ENCODE assay signal across 8 cellular contexts in the genomic region with DNA sequence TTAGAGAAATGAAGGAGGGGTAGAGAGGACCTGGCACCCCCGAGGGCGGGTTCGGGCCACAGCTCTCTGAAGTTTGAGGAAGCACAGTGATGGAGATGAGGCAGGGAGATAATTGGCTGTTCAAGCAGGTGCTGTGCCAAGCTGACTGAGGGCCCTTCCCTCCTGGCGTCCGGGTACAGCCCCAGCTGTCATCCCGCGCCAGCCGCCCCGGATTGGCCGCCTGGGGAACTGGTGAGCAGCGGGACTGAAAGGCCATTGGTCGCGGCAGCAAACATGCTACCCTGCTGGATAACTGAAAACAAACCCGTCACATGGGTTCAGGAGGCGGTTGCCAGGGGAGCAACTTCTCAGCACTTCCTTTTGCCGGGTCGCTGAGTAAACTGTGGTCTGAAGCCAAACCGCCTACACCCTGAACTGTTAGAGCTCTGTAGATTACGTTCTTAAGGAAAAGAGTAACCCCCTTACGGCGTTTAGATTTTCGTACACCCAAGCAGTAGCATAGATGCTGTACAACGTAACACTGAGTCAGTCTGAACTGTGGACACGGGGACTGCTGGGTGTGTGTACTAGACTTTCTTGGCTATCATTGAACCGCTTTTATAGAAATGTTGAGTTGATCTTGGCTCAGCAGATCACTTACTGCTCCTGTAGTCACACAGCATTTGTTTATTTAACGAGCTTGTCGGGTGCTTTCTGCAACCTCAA. TPM values are rescaled to one million over a fixed set of nuclear protein-coding genes. Genes with fewer than 3 reads are reported as not detected.
DNase-seq lines count a peak whose midpoint lies in the region; ATAC-seq and TF ChIP-seq lines count a peak whose summit lies in the region.

No MANE protein-coding gene starts in this region.

- H3K4me2 ChIP-seq in DOHH2 (ENCODE audit: low read length), result peak overlapping the region; percentile 98
- peak overlapping the region; percentile 85 for H3K4me2 ChIP-seq in GM23248 (ENCODE audit: unreplicated experiment)
- peak overlapping the region; percentile 95 for H3K4me2 ChIP-seq in fibroblast of lung (ENCODE audit: extremely low read depth, insufficient read depth, low read length)

- peak overlapping the region; percentile 81 for H2AFZ ChIP-seq in GM23248
- no peak overlapping the region for H2AFZ ChIP-seq in fibroblast of lung (ENCODE audit: low read length)

- peaks cover 10% of the 10 kb centered on the region; the same call in 1 of the 2 replicates for H3K9me3 ChIP-seq in DOHH2 (ENCODE audit: control insufficient read depth, insufficient read depth, low read length)
- H3K9me3 ChIP-seq in GM23248 (ENCODE audit: low read depth), result no peaks in the 10 kb centered on the region
- H3K9me3 ChIP-seq in fibroblast of lung (ENCODE audit: control insufficient read depth, insufficient read depth, low read depth, low read length), result no peaks in the 10 kb centered on the region

- peaks cover 0 to under 1% of the 10 kb centered on the region in 2 donors for H3K36me3 Mint-ChIP-seq in naive B cell
- H3K36me3 Mint-ChIP-seq in stimulated activated effector memory CD8-positive, alpha-beta T cell treated with anti-CD3 and anti-CD28 coated beads, Interleukin-12 subunit alpha, Interleukin-12 subunit beta, amount 100 ng/mL, for 72 hours, result peaks cover 75% of the 10 kb centered on the region

- H3K4me1 ChIP-seq in DOHH2 (ENCODE audit: control insufficient read depth, low read length), result peaks cover 65% of the 10 kb centered on the region
- H3K4me1 ChIP-seq in GM23248 (ENCODE audit: insufficient read depth), result peaks cover 26% of the 10 kb centered on the region
- H3K4me1 ChIP-seq in fibroblast of lung (ENCODE audit: control insufficient read depth, extremely low read depth, insufficient read depth, low read length), result peaks cover 10% of the 10 kb centered on the region

- ATAC-seq in naive B cell (ENCODE audit: low read depth in 2 of 2), result peak; percentile 71 to 73
- peak; percentile 81 for ATAC-seq in stimulated activated effector memory CD8-positive, alpha-beta T cell treated with anti-CD3 and anti-CD28 coated beads, Interleukin-12 subunit alpha, Interleukin-12 subunit beta, amount 100 ng/mL, for 72 hours

- peak overlapping the region; percentile 96 to 99 (median 98) for H3K27ac Mint-ChIP-seq in naive B cell
- peak overlapping the region; percentile 95 for H3K27ac Mint-ChIP-seq in stimulated activated effector memory CD8-positive, alpha-beta T cell treated with anti-CD3 and anti-CD28 coated beads, Interleukin-12 subunit alpha, Interleukin-12 subunit beta, amount 100 ng/mL, for 72 hours

- no peaks in the 10 kb centered on the region for H3K9me2 ChIP-seq in DOHH2 (replicated peaks; ENCODE audit: control insufficient read depth, low read length)
- no peaks in the 10 kb centered on the region for H3K9me2 ChIP-seq in GM23248 (ENCODE audit: insufficient read depth)

- in situ Hi-C loops in GM23248 (cut with MboI), result no loop called here

- DNase-seq in GM23248 (peak; percentile 98), Kasumi-1 (lab: John Stamatoyannopoulos, UW) (peak; percentile 94 to 98), RKO (ENCODE audit: low spot score) (peak; percentile 100), fibroblast of lung (ENCODE audit: low read depth in 2 of 2) (peak; percentile 98 to 99), naive B cell (peak; percentile 99)
- DNase-seq in activated T-helper 1 cell treated with anti-CD3 and anti-CD28 coated beads, Interleukin-2, amount 50 U/mL, for 16 hours (ENCODE audit: low read depth in 1 of 2, low spot score in 1 of 2), result peak; percentile 89 to 92
- peak; percentile 81 to 95 for DNase-seq in stimulated activated effector memory CD8-positive, alpha-beta T cell treated with anti-CD3 and anti-CD28 coated beads, Interleukin-12 subunit alpha, Interleukin-12 subunit beta, amount 100 ng/mL, for 72 hours (ENCODE audit: low spot score in 2 of 2)

- H3F3A ChIP-seq in DOHH2 (ENCODE audit: control insufficient read depth, insufficient read depth) (peaks cover 28% of the 10 kb centered on the region), GM23248 (ENCODE audit: insufficient read depth) (peaks cover 28% of the 10 kb centered on the region)

- peaks cover 51% of the 10 kb centered on the region for H4K20me1 ChIP-seq in DOHH2 (ENCODE audit: control insufficient read depth, insufficient read depth, low read depth, low read length)
- H4K20me1 ChIP-seq in GM23248 (ENCODE audit: insufficient read depth), result no peaks in the 10 kb centered on the region
- H4K20me1 ChIP-seq in fibroblast of lung (ENCODE audit: control insufficient read depth, extremely low read depth, insufficient read depth, low read length), result peaks cover 12% of the 10 kb centered on the region

- no peaks in the 10 kb centered on the region for H3K27me3 Mint-ChIP-seq in naive B cell

- H3K27ac ChIP-seq in DOHH2 (ENCODE audit: low read depth, low read length), result peak overlapping the region; percentile 92
- H3K27ac ChIP-seq in GM23248, result peak overlapping the region; percentile 96
- peak overlapping the region; percentile 91 for H3K27ac ChIP-seq in fibroblast of lung (ENCODE audit: insufficient read depth, low read length)

- H3K4me3 ChIP-seq in DOHH2 (ENCODE audit: low read length) (peak overlapping the region; percentile 97), GM23248 (peak overlapping the region; percentile 88), fibroblast of lung (replicated peaks in 1 of 4; ENCODE audit: control extremely low read depth in 1 of 4, insufficient read depth in 1 of 4, low read depth in 3 of 4, low read length in 4 of 4) (peak overlapping the region; percentile 37 to 97 (median 94))

- H3K27me3 ChIP-seq in DOHH2 (ENCODE audit: control insufficient read depth, low read length), result no peaks in the 10 kb centered on the region
- H3K27me3 ChIP-seq in GM23248 (replicated peaks; ENCODE audit: insufficient read depth), result no peaks in the 10 kb centered on the region
- no peaks in the 10 kb centered on the region for H3K27me3 ChIP-seq in fibroblast of lung (ENCODE audit: control insufficient read depth, insufficient read depth, low read length)

- H3K36me3 ChIP-seq in DOHH2 (ENCODE audit: control insufficient read depth, low read length) (peaks cover 75% of the 10 kb centered on the region), GM23248 (ENCODE audit: low read depth) (peaks cover 6% of the 10 kb centered on the region; the same call in 1 of the 2 replicates), fibroblast of lung (ENCODE audit: control insufficient read depth, insufficient read depth, low read length) (peaks cover 12% of the 10 kb centered on the region)

- H3K4me1 Mint-ChIP-seq in naive B cell, result peaks cover 31 to 47% (median 45%) of the 10 kb centered on the region in 3 donors
- H3K4me1 Mint-ChIP-seq in stimulated activated effector memory CD8-positive, alpha-beta T cell treated with anti-CD3 and anti-CD28 coated beads, Interleukin-12 subunit alpha, Interleukin-12 subunit beta, amount 100 ng/mL, for 72 hours, result peaks cover 42% of the 10 kb centered on the region

- 0 to 2% methylated on average over 27 of the region's 27 CpGs for WGBS in GM23248 (ENCODE audit: low coverage in 1 of 2, low lambda C conversion rate in 2 of 2, missing lambda C conversion rate in 2 of 2), 2 experiments

- H3K9me3 Mint-ChIP-seq in naive B cell, result peaks cover 0 to 2% (median 0%) of the 10 kb centered on the region in 7 donors
- no peaks in the 10 kb centered on the region for H3K9me3 Mint-ChIP-seq in stimulated activated effector memory CD8-positive, alpha-beta T cell treated with anti-CD3 and anti-CD28 coated beads, Interleukin-12 subunit alpha, Interleukin-12 subunit beta, amount 100 ng/mL, for 72 hours

- TF ChIP-seq CTCF in DOHH2 (IDR thresholded peaks at IDR 0.05; ENCODE audit: low read depth, low read length, poor library complexity, severe bottlenecking) (no peak), fibroblast of lung (conservative IDR thresholded peaks at IDR 0.05 in 1 of 2, IDR thresholded peaks at IDR 0.05 in 1 of 2; ENCODE audit: low read depth in 1 of 2, low read length in 2 of 2) (no peak)

- H3K9ac ChIP-seq in GM23248, result peak overlapping the region; percentile 94
- peak overlapping the region; percentile 91 for H3K9ac ChIP-seq in fibroblast of lung (ENCODE audit: insufficient read depth, low read length)

- H3K79me2 ChIP-seq in DOHH2 (ENCODE audit: control insufficient read depth, low read length) (peaks cover 73% of the 10 kb centered on the region), GM23248 (ENCODE audit: insufficient read depth) (peaks cover 44% of the 10 kb centered on the region), fibroblast of lung (ENCODE audit: control insufficient read depth, insufficient read depth, low read length) (peaks cover 54% of the 10 kb centered on the region)

- H3K4me3 Mint-ChIP-seq in naive B cell, result peak overlapping the region; percentile 92 to 98 (median 94)
- peak overlapping the region; percentile 92 for H3K4me3 Mint-ChIP-seq in stimulated activated effector memory CD8-positive, alpha-beta T cell treated with anti-CD3 and anti-CD28 coated beads, Interleukin-12 subunit alpha, Interleukin-12 subunit beta, amount 100 ng/mL, for 72 hours

RNA-seq across cellular contexts. Expression of a gene that starts 1.3 kb away (rescaled TPM):
- 40.3 and 45.3 TPM in 2 replicates for total RNA-seq in GM23248 (2014; rRNA removed; shearing (Covaris generic))
- polyA plus RNA-seq in GM23248 (2016; fragmentation: Nextera tagmentation; extraction: Ambion mirVana) (30.7 and 34.4 TPM in 2 replicates), fibroblast of lung (170 and 216 TPM in 2 replicates), naive B cell (ENCODE audit: low read depth in 6 of 6) (10 to 100 TPM; 55.4 to 85.8 (median 73.4) TPM)
- 193 and 353 TPM in 2 replicates for total RNA-seq in fibroblast of lung
- polyA plus RNA-seq in fibroblast of lung (2012), result 141 and 158 TPM in 2 replicates
- 191 and 255 TPM in 2 replicates for polyA minus RNA-seq in fibroblast of lung (ENCODE audit: low replicate concordance)

Comparison
In these comparisons a context has a peak if more than half of its experiments do, and no peak if none do; other contexts are left out.
1. Peak in every context shown above with its lines: DNase-seq, ATAC-seq, H3K4me3 ChIP-seq and H3K27ac ChIP-seq.